Comparison of ENCODE assay signal across 17 cellular contexts in genomic region chr5:78482948-78483347, GRCh38.
A peak's percentile ranks its signal among the peaks of the same experiment; 100 is the strongest.
DNase-seq lines count a peak whose midpoint lies in the region; ATAC-seq and TF ChIP-seq lines count a peak whose summit lies in the region.
"Had no signal": no experiment of that assay in that cellular context is flagged by ENCODE, and none has a peak within 500 bp of the region (broad histone marks: within the 10 kb centered on the region; RNA-seq: fewer than 3 reads in every experiment).

No MANE protein-coding gene starts in this region.

- H3K4me1 ChIP-seq in mammary epithelial cell (ENCODE audit: insufficient read depth, low read length) (peaks cover 9% of the 10 kb centered on the region), OCI-LY7 (ENCODE audit: insufficient read depth, low read length, poor library complexity, severe bottlenecking) (peaks cover 36% of the 10 kb centered on the region), left lung (peaks cover 11 to 46% of the 10 kb centered on the region in 2 donors), transverse colon (peaks cover 3 to 20% (median 9%) of the 10 kb centered on the region in 4 donors), ovary (ENCODE audit: insufficient read depth) (peaks cover 4% of the 10 kb centered on the region)

- H3K4me2 ChIP-seq in mammary epithelial cell (ENCODE audit: insufficient read depth, low read depth, low read length) (no peak overlapping the region), OCI-LY7 (ENCODE audit: low read length) (peak overlapping the region; percentile 83)

- in situ Hi-C loops in T47D (cut with HindIII; ENCODE audit: low pct_unique_long_range_greater_than_20kb, low sequenced_read_pairs) (no loop called here), mammary epithelial cell (cut with MboI; ENCODE audit: low sequenced_read_pairs in 2 of 2) (no loop called here), transverse colon (cut with MboI; ENCODE audit: low pct_ligation_motif_present in 1 of 4, low pct_unique_long_range_greater_than_20kb in 1 of 4, low sequenced_read_pairs in 3 of 4) (no loop called here)

- intact Hi-C loops in mammary epithelial cell (cut with micrococcal nuclease): no loop called here
- intact Hi-C loops in OCI-LY7 (cut with micrococcal nuclease; ENCODE audit: unreplicated experiment): loop anchor here (5.0 kb wide), 1 partner anchor 49 kb away; no protein-coding TSS in a partner anchor
- intact Hi-C loops in left lung (cut with DNase I): no loop called here
- intact Hi-C loops in transverse colon (cut with DNase I; ENCODE audit: low total_unique reads): no loop called here
- intact Hi-C loops in ovary (cut with DNase I): loop anchor here in 1 of 4 donors (5.0 kb wide), 1 partner anchor 694 kb away; no protein-coding TSS in a partner anchor

- H3K27me3 ChIP-seq in mammary epithelial cell (ENCODE audit: insufficient read depth, low read length) (no peaks in the 10 kb centered on the region), left lung (no peaks in the 10 kb centered on the region), transverse colon (no peaks in the 10 kb centered on the region), ovary (no peaks in the 10 kb centered on the region)

- DNase-seq in T47D (ENCODE audit: low read depth in 1 of 2, low spot score in 1 of 2) (peak; percentile 28 to 49), mammary epithelial cell (no peak), OCI-LY7 (ENCODE audit: low spot score) (no peak), left lung (no peak), transverse colon (peak; percentile 27), ovary (no peak)
- DNase-seq in activated effector memory CD4-positive, alpha-beta T cell treated with Interleukin-2 at 50 U/mL for 16 hours: no peak
- DNase-seq: 8988T, C1 segment of cervical spinal cord, GOT3, NCI-H1105 treated with DMSO at 0.1 percent for 48 hours, NCI-H2081 treated with DMSO at 0.1 percent for 48 hours, NCI-H510A, NCI-H82 had no signal

- H3K9me3 ChIP-seq in mammary epithelial cell (replicated peaks; ENCODE audit: insufficient read depth, low read length) (no peaks in the 10 kb centered on the region), OCI-LY7 (ENCODE audit: low read length) (no peaks in the 10 kb centered on the region), left lung (no peaks in the 10 kb centered on the region), transverse colon (no peaks in the 10 kb centered on the region), ovary (no peaks in the 10 kb centered on the region)

- H2AFZ ChIP-seq in mammary epithelial cell (ENCODE audit: low read depth, low read length): no peak overlapping the region
- no peak overlapping the region for H2AFZ ChIP-seq in OCI-LY7 (ENCODE audit: low read length)

- TF ChIP-seq POLR2A in transverse colon (IDR thresholded peaks at IDR 0.05) (no peak), ovary (IDR thresholded peaks at IDR 0.05) (no peak)

- POLR2A ChIA-PET in OCI-LY7 (lab: Charles Lee): interaction anchor here (0.6 kb wide), 1 partner anchor 170 kb away, joined by 3 read pairs; no protein-coding TSS in a partner anchor

- H3K36me3 ChIP-seq in mammary epithelial cell (ENCODE audit: insufficient read depth, low read length): peaks cover 6% of the 10 kb centered on the region
- peaks cover 48% of the 10 kb centered on the region for H3K36me3 ChIP-seq in OCI-LY7 (ENCODE audit: insufficient read depth, low read length)
- H3K36me3 ChIP-seq in left lung: peaks cover 0 to 21% of the 10 kb centered on the region in 2 donors
- H3K36me3 ChIP-seq in transverse colon: peaks cover 0 to 6% (median 0%) of the 10 kb centered on the region in 4 donors
- no peaks in the 10 kb centered on the region for H3K36me3 ChIP-seq in ovary

- ATAC-seq in left lung (peak; percentile 58), HG03045 (IDR thresholded peaks at IDR 0.05; ENCODE audit: unreplicated experiment) (no peak)
- ATAC-seq: Panc1 had no signal

- no peaks in the 10 kb centered on the region for H3K9me2 ChIP-seq in OCI-LY7 (ENCODE audit: insufficient read depth, low read length)

- H3K4me3 ChIP-seq in mammary epithelial cell (replicated peaks in 1 of 3; ENCODE audit: insufficient read depth in 1 of 3, low read depth in 2 of 3, low read length in 3 of 3): no peak overlapping the region
- H3K4me3 ChIP-seq in OCI-LY7 (ENCODE audit: low read depth, low read length, poor library complexity, severe bottlenecking): peak overlapping the region; percentile 42
- H3K4me3 ChIP-seq in left lung: no peak overlapping the region
- H3K4me3 ChIP-seq in transverse colon: no peak overlapping the region
- no peak overlapping the region for H3K4me3 ChIP-seq in ovary
- H3K4me3 ChIP-seq: GM12878 had no signal

- no TSS peak for BruUV-seq in mammary epithelial cell (replicated peaks; lab: Mats Ljungman, UMichigan)
- no TSS peak for BruUV-seq in OCI-LY7 (replicated peaks; lab: Mats Ljungman, UMichigan)

- 100% methylated on average over 1 of the region's 1 CpG for WGBS in mammary epithelial cell (ENCODE audit: low coverage, missing lambda C conversion rate)
- 71 to 93% methylated on average over 1 of the region's 1 CpG for WGBS in transverse colon (ENCODE audit: low coverage in 1 of 2), 2 donors
- WGBS in ovary, 3 donors: 93 to 97% (median 94%) methylated on average over 1 of the region's 1 CpG

- no peak overlapping the region for H3K9ac ChIP-seq in mammary epithelial cell (ENCODE audit: insufficient read depth, low read length)

- dilution Hi-C loops in mammary epithelial cell (cut with HindIII; ENCODE audit: low sequenced_read_pairs): no loop called here

- H3K27ac ChIP-seq in mammary epithelial cell (ENCODE audit: insufficient read depth, low read depth, low read length): no peak overlapping the region
- H3K27ac ChIP-seq in OCI-LY7 (ENCODE audit: low read depth, low read length, poor library complexity, severe bottlenecking): peak overlapping the region; percentile 82
- H3K27ac ChIP-seq in left lung: peak overlapping the region in 1 of 2 donors; percentile 82
- no peak overlapping the region for H3K27ac ChIP-seq in transverse colon
- no peak overlapping the region for H3K27ac ChIP-seq in ovary

- no peak for TF ChIP-seq CTCF in mammary epithelial cell (conservative IDR thresholded peaks at IDR 0.05 in 1 of 2, IDR thresholded peaks at IDR 0.05 in 1 of 2; ENCODE audit: extremely low read depth in 1 of 2, insufficient read depth in 1 of 2, low read depth in 1 of 2, low read length in 2 of 2)
- no peak for TF ChIP-seq CTCF in OCI-LY7 (conservative IDR thresholded peaks at IDR 0.05; ENCODE audit: low read length)
- TF ChIP-seq CTCF in left lung (IDR thresholded peaks at IDR 0.05): no peak
- TF ChIP-seq CTCF in transverse colon (IDR thresholded peaks at IDR 0.05): no peak
- TF ChIP-seq CTCF in ovary (IDR thresholded peaks at IDR 0.05): no peak

- no peaks in the 10 kb centered on the region for H3K79me2 ChIP-seq in mammary epithelial cell (ENCODE audit: insufficient read depth, low read length)
- no peaks in the 10 kb centered on the region; the same call in 1 of the 2 replicates for H3K79me2 ChIP-seq in OCI-LY7 (ENCODE audit: insufficient read depth, low read depth, low read length)

- H4K20me1 ChIP-seq in mammary epithelial cell (ENCODE audit: insufficient read depth, low read length): no peaks in the 10 kb centered on the region
- no peaks in the 10 kb centered on the region for H4K20me1 ChIP-seq in OCI-LY7 (ENCODE audit: insufficient read depth, low read length)

- CTCF ChIA-PET in mammary epithelial cell (lab: Charles Lee; ENCODE audit: low non-redundant PET) (no interaction called here), OCI-LY7 (lab: Charles Lee; ENCODE audit: unreplicated experiment) (interaction anchor here (0.8 kb wide), 1 partner anchor 238 kb away, joined by 3 read pairs; no protein-coding TSS in a partner anchor)

- no peak for TF ChIP-seq EP300 in transverse colon (IDR thresholded peaks at IDR 0.05; ENCODE audit: low read depth)
- TF ChIP-seq EP300 in ovary (IDR thresholded peaks at IDR 0.05): no peak

Comparison
In these comparisons a context has a peak if more than half of its experiments do, and no peak if none do; other contexts are left out.
1. DNase-seq: peak in T47D (2 of 2) and transverse colon (single experiment); none in mammary epithelial cell (single experiment), OCI-LY7 (single experiment), left lung (0 of 2), activated effector memory CD4-positive, alpha-beta T cell treated with Interleukin-2 at 50 U/mL for 16 hours (single experiment) and ovary (0 of 5).